20 cellular contexts compared by ENCODE assay signal in the genomic region with DNA sequence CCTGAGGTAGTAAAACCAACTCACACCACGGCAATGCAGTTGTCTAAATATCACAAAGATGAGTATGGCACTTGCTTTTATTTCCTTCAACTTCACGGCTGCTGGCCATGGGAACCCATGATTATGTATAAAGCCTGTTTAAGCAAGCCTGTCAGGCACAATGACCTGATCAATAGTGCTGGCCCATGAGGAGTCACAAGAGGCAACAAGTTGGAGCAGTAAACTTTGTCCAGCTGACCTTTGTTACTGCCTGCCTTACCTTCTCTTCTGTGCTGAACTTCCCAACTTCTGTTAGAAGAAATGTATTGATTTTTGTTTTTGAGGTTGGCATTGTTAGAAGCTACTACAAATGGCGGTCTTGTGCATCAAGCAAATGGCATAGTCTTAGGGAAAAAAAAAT.
DNase-seq lines count a peak whose midpoint lies in the region; ATAC-seq, FAIRE-seq and TF ChIP-seq lines count a peak whose summit lies in the region.
"Had no signal": no experiment of that assay in that cellular context is flagged by ENCODE, and none has a peak within 500 bp of the region (broad histone marks: within the 10 kb centered on the region; RNA-seq: fewer than 3 reads in every experiment).

No MANE protein-coding gene starts in this region.

- TF ChIP-seq CTCF in HepG2 (CRISPR knock-in tag; IDR thresholded peaks at IDR 0.05) (no peak), progenitor cell of endocrine pancreas (IDR thresholded peaks at IDR 0.05; ENCODE audit: unreplicated experiment) (no peak)

- H3K9me3 ChIP-seq in HepG2 (ENCODE audit: low read length): no peaks in the 10 kb centered on the region
- H3K9me3 ChIP-seq: BLaER1, Caco-2 had no signal

- H3K9me3 Mint-ChIP-seq in progenitor cell of endocrine pancreas (ENCODE audit: low read depth): no peaks in the 10 kb centered on the region
- H3K9me3 Mint-ChIP-seq: CD4-positive, CD25-positive, alpha-beta regulatory T cell; CD8-positive, alpha-beta T cell; GM23338; H9 had no signal

- peaks cover 11% of the 10 kb centered on the region for H3K4me1 Mint-ChIP-seq in progenitor cell of endocrine pancreas (ENCODE audit: low read depth)
- H3K4me1 Mint-ChIP-seq: B cell; CD4-positive, CD25-positive, alpha-beta regulatory T cell; GM23338; H9 had no signal

- 97% methylated on average over 3 of the region's 3 CpGs for WGBS in HepG2 (ENCODE audit: low lambda C conversion rate)

- TF ChIP-seq EP300 in HepG2 (IDR thresholded peaks at IDR 0.05; ENCODE audit: low read depth in 2 of 2, low read length in 2 of 2): no peak
- TF ChIP-seq EP300 in HepG2 (CRISPR knock-in tag; IDR thresholded peaks at IDR 0.05; ENCODE audit: borderline replicate concordance): no peak

- H3K36me3 ChIP-seq in HepG2 (replicated peaks in 1 of 2; ENCODE audit: control insufficient read depth in 1 of 2, insufficient read depth in 2 of 2, low read length in 2 of 2): peaks cover 8 to 15% of the 10 kb centered on the region in 2 experiments; a peak in 3 of 5 replicates

- no peaks in the 10 kb centered on the region for H3K27me3 ChIP-seq in HepG2 (ENCODE audit: control insufficient read depth in 1 of 2, insufficient read depth in 2 of 2, low read length in 2 of 2)
- H3K27me3 ChIP-seq: BLaER1 had no signal

- H3K4me3 Mint-ChIP-seq in progenitor cell of endocrine pancreas (ENCODE audit: low read depth): no peak overlapping the region
- H3K4me3 Mint-ChIP-seq: B cell; CD4-positive, CD25-positive, alpha-beta regulatory T cell; CD8-positive, alpha-beta T cell; GM23338; H9 had no signal

- FAIRE-seq in GM19239 (lab: Jason Lieb, UNC) (peak; percentile 18), HepG2 (lab: Jason Lieb, UNC) (peak; percentile 55)
- FAIRE-seq: GM12892 had no signal

- H3K4me3 ChIP-seq in HepG2 (replicated peaks in 1 of 3; ENCODE audit: insufficient read depth in 1 of 3, low read depth in 2 of 3, low read length in 3 of 3): no peak overlapping the region
- H3K4me3 ChIP-seq: BLaER1, GM23338 had no signal

- H4K20me1 ChIP-seq in HepG2 (ENCODE audit: insufficient read depth, low read length): no peaks in the 10 kb centered on the region
- H4K20me1 ChIP-seq: BLaER1 had no signal

- TF ChIP-seq RAD21 in HepG2 (CRISPR knock-in tag; IDR thresholded peaks at IDR 0.05): no peak

- H3K27ac Mint-ChIP-seq in progenitor cell of endocrine pancreas: peak overlapping the region; percentile 24
- H3K27ac Mint-ChIP-seq: B cell; CD4-positive, CD25-positive, alpha-beta regulatory T cell; CD8-positive, alpha-beta T cell; GM23338 had no signal

- DNase-seq in GM19239 (ENCODE audit: insufficient read length, low spot score) (no peak), HepG2 (ENCODE audit: low spot score) (no peak), mucosa of gallbladder (ENCODE audit: low spot score) (peak; percentile 43), progenitor cell of endocrine pancreas (ENCODE audit: low spot score, unreplicated experiment) (no peak), Kasumi-1 (lab: John Stamatoyannopoulos, UW) (no peak), glomerular visceral epithelial cell (ENCODE audit: extremely low spot score) (no peak)
- DNase-seq in activated CD8-positive, alpha-beta memory T cell treated with anti-CD3 and anti-CD28 coated beads, Interleukin-2, amount 50 U/mL, for 4 hours: no peak
- DNase-seq: Caco-2; CD4-positive, CD25-positive, alpha-beta regulatory T cell; CD8-positive, alpha-beta T cell; DMS153; DND-41; H9 had no signal

- peaks cover 2% of the 10 kb centered on the region for H3K36me3 Mint-ChIP-seq in progenitor cell of endocrine pancreas (ENCODE audit: insufficient read depth)

- no peak overlapping the region for H3K9ac ChIP-seq in HepG2 (ENCODE audit: insufficient read depth, low read depth, low read length)
- H3K9ac ChIP-seq: BLaER1 had no signal

- in situ Hi-C loops in HepG2 (cut with HindIII; ENCODE audit: extremely low pct_ligation_motif_present, low pct_unique_long_range_greater_than_20kb): no loop called here

- POLR2A ChIA-PET in HepG2 (lab: Yijun Ruan, JAX): no interaction called here

- H3K79me2 ChIP-seq in HepG2 (ENCODE audit: insufficient read depth, low read length): no peaks in the 10 kb centered on the region

- no peak overlapping the region for H2AFZ ChIP-seq in HepG2 (ENCODE audit: low read length)
- H2AFZ ChIP-seq: GM23338 had no signal

- no peak for TF ChIP-seq POLR2A in HepG2 (IDR thresholded peaks at IDR 0.05; ENCODE audit: insufficient read depth in 1 of 2, low read depth in 2 of 2, low read length in 2 of 2)

- peak; percentile 70 for ATAC-seq in HepG2
- no peak for ATAC-seq in GM21515 (IDR thresholded peaks at IDR 0.05; ENCODE audit: unreplicated experiment)
- ATAC-seq: CD8-positive, alpha-beta T cell; GM23338; HCT116 had no signal

- intact Hi-C loops in HepG2 (cut with micrococcal nuclease; ENCODE audit: unreplicated experiment): no loop called here

- H3K27me3 Mint-ChIP-seq in progenitor cell of endocrine pancreas: no peaks in the 10 kb centered on the region
- H3K27me3 Mint-ChIP-seq: B cell; CD4-positive, CD25-positive, alpha-beta regulatory T cell had no signal

- BruUV-seq in HepG2 (replicated peaks; lab: Mats Ljungman, UMichigan): no TSS peak

- CTCF ChIA-PET in HepG2 (lab: Yijun Ruan, JAX; ENCODE audit: low intra/inter-chr PET ratio, low total read pairs): no interaction called here

- no peak overlapping the region for H3K27ac ChIP-seq in HepG2 (ENCODE audit: extremely low read length, insufficient read depth, low read length)
- H3K27ac ChIP-seq: 22Rv1, BLaER1 had no signal

- H3K4me1 ChIP-seq in HepG2 (ENCODE audit: insufficient read depth, low read length): peaks cover 6% of the 10 kb centered on the region; the same call in 1 of the 2 replicates
- H3K4me1 ChIP-seq: Caco-2 had no signal

- H3K4me2 ChIP-seq in HepG2 (ENCODE audit: low read depth, low read length): no peak overlapping the region
- H3K4me2 ChIP-seq: BLaER1, GM23338 had no signal

TF ChIP-seq in HepG2, 621 proteins besides CTCF, POLR2A, EP300 and RAD21:
- 0 out of 2 replicates have a peak, but pooled peaks have one; percentile 23 for TF ChIP-seq ONECUT2 (CRISPR knock-in tag; IDR thresholded peaks at IDR 0.05)
- no peak for TF ChIP-seq ZNF549 (CRISPR knock-in tag; IDR thresholded peaks at IDR 0.05)
- 0 out of 2 replicates have a peak, but pooled peaks have one; percentile 14 for TF ChIP-seq ZNF644 (CRISPR knock-in tag; IDR thresholded peaks at IDR 0.05; ENCODE audit: low read depth)
- 0 out of 2 replicates have a peak, but pooled peaks have one; percentile 16 for TF ChIP-seq HNF4A (CRISPR knock-in tag; IDR thresholded peaks at IDR 0.05)
- TF ChIP-seq RARG (CRISPR knock-in tag; IDR thresholded peaks at IDR 0.05; ENCODE audit: low read depth): no peak
- TF ChIP-seq, protein P1, sequence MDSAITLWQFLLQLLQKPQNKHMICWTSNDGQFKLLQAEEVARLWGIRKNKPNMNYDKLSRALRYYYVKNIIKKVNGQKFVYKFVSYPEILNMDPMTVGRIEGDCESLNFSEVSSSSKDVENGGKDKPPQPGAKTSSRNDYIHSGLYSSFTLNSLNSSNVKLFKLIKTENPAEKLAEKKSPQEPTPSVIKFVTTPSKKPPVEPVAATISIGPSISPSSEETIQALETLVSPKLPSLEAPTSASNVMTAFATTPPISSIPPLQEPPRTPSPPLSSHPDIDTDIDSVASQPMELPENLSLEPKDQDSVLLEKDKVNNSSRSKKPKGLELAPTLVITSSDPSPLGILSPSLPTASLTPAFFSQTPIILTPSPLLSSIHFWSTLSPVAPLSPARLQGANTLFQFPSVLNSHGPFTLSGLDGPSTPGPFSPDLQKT (CRISPR knock-in tag; IDR thresholded peaks at IDR 0.05; ENCODE audit: borderline replicate concordance): no peak
- TF ChIP-seq CHCHD3 (CRISPR knock-in tag; IDR thresholded peaks at IDR 0.05): no peak
- TF ChIP-seq TBX3 (IDR thresholded peaks at IDR 0.05; ENCODE audit: borderline replicate concordance): no peak
- TF ChIP-seq ZNF138 (CRISPR knock-in tag; IDR thresholded peaks at IDR 0.05; ENCODE audit: low read depth): no peak
- TF ChIP-seq GATAD2A (CRISPR knock-in tag; IDR thresholded peaks at IDR 0.05): 0 out of 2 replicates have a peak, but pooled peaks have one; percentile 24
- no peak for TF ChIP-seq NFIB (CRISPR knock-in tag; IDR thresholded peaks at IDR 0.05; ENCODE audit: borderline replicate concordance)
- TF ChIP-seq ZMYM4 (CRISPR knock-in tag; IDR thresholded peaks at IDR 0.05): peak; percentile 61; the same call in 1 of the 2 replicates
- TF ChIP-seq, protein P2, sequence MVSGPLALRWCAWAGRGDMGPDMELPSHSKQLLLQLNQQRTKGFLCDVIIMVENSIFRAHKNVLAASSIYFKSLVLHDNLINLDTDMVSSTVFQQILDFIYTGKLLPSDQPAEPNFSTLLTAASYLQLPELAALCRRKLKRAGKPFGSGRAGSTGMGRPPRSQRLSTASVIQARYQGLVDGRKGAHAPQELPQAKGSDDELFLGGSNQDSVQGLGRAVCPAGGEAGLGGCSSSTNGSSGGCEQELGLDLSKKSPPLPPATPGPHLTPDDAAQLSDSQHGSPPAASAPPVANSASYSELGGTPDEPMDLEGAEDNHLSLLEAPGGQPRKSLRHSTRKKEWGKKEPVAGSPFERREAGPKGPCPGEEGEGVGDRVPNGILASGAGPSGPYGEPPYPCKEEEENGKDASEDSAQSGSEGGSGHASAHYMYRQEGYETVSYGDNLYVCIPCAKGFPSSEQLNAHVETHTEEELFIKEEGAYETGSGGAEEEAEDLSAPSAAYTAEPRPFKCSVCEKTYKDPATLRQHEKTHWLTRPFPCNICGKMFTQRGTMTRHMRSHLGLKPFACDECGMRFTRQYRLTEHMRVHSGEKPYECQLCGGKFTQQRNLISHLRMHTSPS (CRISPR knock-in tag; IDR thresholded peaks at IDR 0.05; ENCODE audit: low read depth): no peak
TF ChIP-seq in HepG2: peak in this region for 5.
